ENCODE assay signal across 9 cellular contexts in the genomic region with DNA sequence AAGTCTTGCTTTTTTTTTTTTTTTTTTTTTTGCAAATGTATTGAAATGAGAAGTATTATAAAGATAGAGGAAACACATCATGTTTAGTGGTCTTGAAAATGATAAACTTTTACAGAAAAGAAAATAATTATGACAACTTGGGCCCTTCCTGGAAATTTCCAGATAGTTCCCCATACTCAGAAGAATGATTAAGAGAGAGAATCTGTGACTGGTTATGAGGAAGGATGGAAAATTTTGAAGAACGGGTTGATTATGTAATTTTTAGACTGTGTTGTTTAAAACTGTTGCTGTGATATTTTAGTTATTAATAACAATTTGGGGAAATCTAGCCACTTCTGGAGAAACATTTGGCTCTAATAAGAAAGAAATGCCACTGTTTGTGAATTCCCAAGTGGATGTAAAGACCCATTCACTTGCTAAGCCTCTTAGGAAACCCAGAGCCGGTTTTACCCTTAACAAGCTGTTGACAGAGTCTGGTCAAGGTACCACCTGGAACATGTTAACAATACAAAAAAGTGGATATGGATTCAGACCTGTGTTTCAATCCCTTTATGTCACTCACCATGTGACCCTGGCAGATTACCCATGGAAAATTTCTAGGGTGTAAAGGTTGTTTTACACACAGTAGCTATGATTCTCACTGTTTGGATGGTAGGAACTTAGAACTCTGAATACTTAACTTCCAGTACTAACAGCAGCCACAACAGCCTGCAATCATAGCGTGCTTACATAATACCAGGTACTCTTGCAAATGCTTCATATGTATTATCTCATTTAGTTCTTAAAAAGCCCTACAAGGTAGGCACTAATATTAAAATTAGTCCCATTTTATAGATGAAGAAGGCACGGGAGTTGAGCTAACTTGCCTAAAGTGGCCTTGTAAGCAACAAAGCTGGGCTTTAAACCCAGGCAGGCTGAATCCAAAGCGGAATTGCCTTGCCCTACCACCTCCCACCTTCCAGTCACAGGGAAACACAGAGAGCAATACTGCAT. TPM values are rescaled to one million over a fixed set of nuclear protein-coding genes. Genes with fewer than 3 reads are reported as not detected.
DNase-seq lines count a peak whose midpoint lies in the region; ATAC-seq and TF ChIP-seq lines count a peak whose summit lies in the region.
"Had no signal": no experiment of that assay in that cellular context is flagged by ENCODE, and none has a peak within 500 bp of the region (broad histone marks: within the 10 kb centered on the region; RNA-seq: fewer than 3 reads in every experiment).

No MANE protein-coding gene starts in this region.

- H3K27ac ChIP-seq in sigmoid colon, result peak overlapping the region; percentile 97 to 98 (median 98)
- no peak overlapping the region for H3K27ac ChIP-seq in RWPE1

- CTCF ChIA-PET in RWPE1 (lab: Yijun Ruan, JAX), result no interaction called here

- TF ChIP-seq CTCF in GM06990 (IDR thresholded peaks at IDR 0.05; ENCODE audit: insufficient read depth, low read length, poor library complexity, severe bottlenecking) (no peak), sigmoid colon (IDR thresholded peaks at IDR 0.05) (no peak), RWPE1 (conservative IDR thresholded peaks at IDR 0.05; ENCODE audit: low read depth) (no peak)

- POLR2A ChIA-PET in RWPE1 (lab: Yijun Ruan, JAX; ENCODE audit: low non-redundant PET), result no interaction called here

- ATAC-seq in HG03196 (IDR thresholded peaks at IDR 0.05; ENCODE audit: unreplicated experiment), result no peak

- H3K27me3 ChIP-seq in GM06990 (replicated peaks; ENCODE audit: control insufficient read depth, insufficient read depth, low read length), result no peaks in the 10 kb centered on the region
- H3K27me3 ChIP-seq in sigmoid colon, result no peaks in the 10 kb centered on the region

- DNase-seq in GM06990 (ENCODE audit: extremely low read depth, insufficient read length), result no peak
- peak; percentile 55 for DNase-seq in NCI-H69 (lab: John Stamatoyannopoulos, UW)
- DNase-seq in fibroblast of gingiva (ENCODE audit: low read depth), result peak; percentile 63
- no peak for DNase-seq in sigmoid colon
- no peak for DNase-seq in NCI-H2081 treated with DMSO at 0.1 percent for 48 hours (lab: John Stamatoyannopoulos, UW)
- no peak for DNase-seq in kidney tubule cell (ENCODE audit: low spot score)
- no peak for DNase-seq in RWPE1 (ENCODE audit: low spot score)

- H3K36me3 ChIP-seq in GM06990 (ENCODE audit: control insufficient read depth, insufficient read depth, low read length), result peaks cover 14% of the 10 kb centered on the region
- peaks cover 5 to 28% (median 12%) of the 10 kb centered on the region in 4 donors for H3K36me3 ChIP-seq in sigmoid colon

- TF ChIP-seq POLR2A in sigmoid colon (IDR thresholded peaks at IDR 0.05), result no peak

- intact Hi-C loops in sigmoid colon (cut with DNase I), result loop anchor here (5.0 kb wide), 1 partner anchor 42 kb away; no protein-coding TSS in a partner anchor

- peak overlapping the region; percentile 2 for H3K4me3 ChIP-seq in GM06990 (replicated peaks; ENCODE audit: low read depth, low read length)
- no peak overlapping the region for H3K4me3 ChIP-seq in sigmoid colon
- H3K4me3 ChIP-seq: K562 had no signal

- no peaks in the 10 kb centered on the region for H3K9me3 ChIP-seq in sigmoid colon

- H3K4me1 ChIP-seq in sigmoid colon, result peaks cover 0 to 51% (median 48%) of the 10 kb centered on the region in 4 donors

- TF ChIP-seq EP300 in sigmoid colon (IDR thresholded peaks at IDR 0.05), result no peak

- 30 to 61% methylated on average over 5 of the region's 5 CpGs for WGBS in sigmoid colon, 2 donors

RNA-seq across cellular contexts. Expression of a gene that starts 32.0 kb away (rescaled TPM):
- 100 to 1,000 TPM; 150 to 178 (median 155) TPM for total RNA-seq in sigmoid colon
- 10 to 100 TPM; 16.8 to 23.1 (median 19.9) TPM for polyA plus RNA-seq in sigmoid colon

Comparison
In these comparisons a context has a peak if more than half of its experiments do, and no peak if none do; other contexts are left out.
1. DNase-seq: peak in NCI-H69 (single experiment) and fibroblast of gingiva (single experiment); none in GM06990 (single experiment), sigmoid colon (single experiment), NCI-H2081 treated with DMSO at 0.1 percent for 48 hours (single experiment), kidney tubule cell (single experiment) and RWPE1 (single experiment).